27 cellular contexts compared by ENCODE assay signal in genomic region chr4:91447168-91447567, GRCh38.
"Had no signal": no experiment of that assay in that cellular context is flagged by ENCODE, and none has a peak within 500 bp of the region (broad histone marks: within the 10 kb centered on the region; RNA-seq: fewer than 3 reads in every experiment).

No MANE protein-coding gene starts in this region.

- H3K4me1 ChIP-seq: parathyroid adenoma, psoas muscle, right lobe of liver, sigmoid colon, stomach, tibial nerve, upper lobe of left lung, vagina had no signal

- H3K9me3 ChIP-seq: ovary, right lobe of liver, sigmoid colon, stomach, upper lobe of left lung, vagina had no signal

- H3K4me3 ChIP-seq: ovary, psoas muscle, right lobe of liver, sigmoid colon, stomach, tibial nerve, upper lobe of left lung, vagina had no signal

- DNase-seq: naive B cell; naive thymus-derived CD8-positive, alpha-beta T cell; occipital lobe; ovary; posterior cingulate gyrus; psoas muscle; right cardiac atrium; right lobe of liver; sigmoid colon; small intestine; stimulated activated CD4-positive, alpha-beta T cell treated with anti-CD3 and anti-CD28 coated beads, Interleukin-15, amount 100 ng/mL, for 24 hours; stimulated activated CD4-positive, alpha-beta T cell treated with anti-CD3 and anti-CD28 coated beads, Interleukin-2, amount 100 ng/mL, for 24 hours; stimulated activated CD4-positive, alpha-beta T cell treated with anti-CD3 and anti-CD28 coated beads, Interleukin-2, amount 100 ng/mL, for 48 hours; stimulated activated CD4-positive, alpha-beta T cell treated with anti-CD3 and anti-CD28 coated beads, Interleukin-4, amount 100 ng/mL, for 24 hours; stimulated activated naive B cell treated with anti-CD40 and anti-IgM and Interleukin-4, amounts not matched to agents 10 μg/mL and 1 μg/mL and 100 μg/mL, for 72 hours; stimulated activated naive CD4-positive, alpha-beta T cell treated with Interleukin-2 at 50 U/mL for 16 hours; stomach; trophoblast cell; upper lobe of left lung had no signal

- H3K4me1 Mint-ChIP-seq: naive B cell; naive thymus-derived CD8-positive, alpha-beta T cell; stimulated activated effector memory CD8-positive, alpha-beta T cell treated with anti-CD3 and anti-CD28 coated beads, Interleukin-12 subunit alpha, Interleukin-12 subunit beta, amount 100 ng/mL, for 72 hours; stimulated activated naive B cell treated with anti-CD40 and anti-IgM and Interleukin-4, amounts not matched to agents 10 μg/mL and 1 μg/mL and 100 μg/mL, for 72 hours had no signal

- H3K36me3 ChIP-seq: ovary, right lobe of liver, sigmoid colon, stomach, tibial nerve, upper lobe of left lung, vagina had no signal

- H3K36me3 Mint-ChIP-seq: naive B cell; naive thymus-derived CD8-positive, alpha-beta T cell; stimulated activated effector memory CD8-positive, alpha-beta T cell treated with anti-CD3 and anti-CD28 coated beads, Interleukin-12 subunit alpha, Interleukin-12 subunit beta, amount 100 ng/mL, for 72 hours; stimulated activated naive B cell treated with anti-CD40 and anti-IgM and Interleukin-4, amounts not matched to agents 10 μg/mL and 1 μg/mL and 100 μg/mL, for 72 hours had no signal

- H3K9me3 Mint-ChIP-seq: neural crest cell had no signal

- ATAC-seq: naive thymus-derived CD8-positive, alpha-beta T cell; natural killer cell treated with Interleukin-12 subunit alpha and Interleukin-12 subunit beta and Interleukin-15 and Interleukin-18, amount 100 ng/mL, for 72 hours; psoas muscle; right cardiac atrium; right lobe of liver; stimulated activated effector memory CD8-positive, alpha-beta T cell treated with anti-CD3 and anti-CD28 coated beads, Interleukin-12 subunit alpha, Interleukin-12 subunit beta, amount 100 ng/mL, for 72 hours; stimulated activated naive B cell treated with anti-CD40 and anti-IgM and Interleukin-4, amounts not matched to agents 10 μg/mL and 1 μg/mL and 100 μg/mL, for 72 hours had no signal

- H3K27ac ChIP-seq: ovary, parathyroid adenoma, psoas muscle, right lobe of liver, sigmoid colon, stomach, tibial nerve, upper lobe of left lung, vagina had no signal

- H3K27me3 ChIP-seq: ovary, right lobe of liver, sigmoid colon, stomach, tibial nerve, upper lobe of left lung, vagina had no signal

- H3K79me2 ChIP-seq: parathyroid adenoma had no signal

- H3K4me3 Mint-ChIP-seq: naive B cell; naive thymus-derived CD8-positive, alpha-beta T cell; natural killer cell treated with Interleukin-12 subunit alpha and Interleukin-12 subunit beta and Interleukin-15 and Interleukin-18, amount 100 ng/mL, for 72 hours; neural crest cell; stimulated activated effector memory CD8-positive, alpha-beta T cell treated with anti-CD3 and anti-CD28 coated beads, Interleukin-12 subunit alpha, Interleukin-12 subunit beta, amount 100 ng/mL, for 72 hours; stimulated activated naive B cell treated with anti-CD40 and anti-IgM and Interleukin-4, amounts not matched to agents 10 μg/mL and 1 μg/mL and 100 μg/mL, for 72 hours; stimulated activated naive CD8-positive, alpha-beta T cell treated with anti-CD3 and anti-CD28 coated beads, Interleukin-15, Interleukin-2, amounts not matched to agents 100 ng/mL and 50 ng/mL, for 24 hours had no signal

- H3K9ac ChIP-seq: parathyroid adenoma had no signal

- H2AFZ ChIP-seq: parathyroid adenoma had no signal

- H3K27ac Mint-ChIP-seq: naive B cell; naive thymus-derived CD8-positive, alpha-beta T cell; natural killer cell treated with Interleukin-12 subunit alpha and Interleukin-12 subunit beta and Interleukin-15 and Interleukin-18, amount 100 ng/mL, for 72 hours; progenitor cell of endocrine pancreas; stimulated activated effector memory CD8-positive, alpha-beta T cell treated with anti-CD3 and anti-CD28 coated beads, Interleukin-12 subunit alpha, Interleukin-12 subunit beta, amount 100 ng/mL, for 72 hours; stimulated activated naive B cell treated with anti-CD40 and anti-IgM and Interleukin-4, amounts not matched to agents 10 μg/mL and 1 μg/mL and 100 μg/mL, for 72 hours; stimulated activated naive CD8-positive, alpha-beta T cell treated with anti-CD3 and anti-CD28 coated beads, Interleukin-15, Interleukin-2, amounts not matched to agents 100 ng/mL and 50 ng/mL, for 24 hours had no signal

- H3K27me3 Mint-ChIP-seq: naive B cell; naive thymus-derived CD8-positive, alpha-beta T cell; natural killer cell treated with Interleukin-12 subunit alpha and Interleukin-12 subunit beta and Interleukin-15 and Interleukin-18, amount 100 ng/mL, for 72 hours; progenitor cell of endocrine pancreas; stimulated activated naive B cell treated with anti-CD40 and anti-IgM and Interleukin-4, amounts not matched to agents 10 μg/mL and 1 μg/mL and 100 μg/mL, for 72 hours; stimulated activated naive CD8-positive, alpha-beta T cell treated with anti-CD3 and anti-CD28 coated beads, Interleukin-15, Interleukin-2, amounts not matched to agents 100 ng/mL and 50 ng/mL, for 24 hours had no signal
